In the genomic region with DNA sequence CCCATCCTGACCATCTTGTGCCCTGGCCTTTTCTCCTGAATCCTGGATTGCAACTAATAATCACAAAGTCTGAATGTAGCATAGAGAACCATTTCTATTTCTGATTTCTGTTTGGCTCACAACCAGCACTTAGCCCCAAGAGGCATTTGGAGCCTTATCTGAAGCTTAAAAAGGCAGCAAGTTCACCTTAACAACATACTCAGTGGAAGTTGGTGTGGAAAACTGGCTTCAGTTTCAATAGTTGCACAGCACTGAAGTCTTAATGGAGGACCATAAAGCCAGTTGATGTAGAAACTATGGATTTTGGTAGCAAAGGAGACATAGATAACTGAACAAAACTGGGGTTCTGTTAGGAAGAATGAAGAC, we compare ENCODE assay signal across 12 cellular contexts.
"Had no signal": no experiment of that assay in that cellular context is flagged by ENCODE, and none has a peak within 500 bp of the region (broad histone marks: within the 10 kb centered on the region; RNA-seq: fewer than 3 reads in every experiment).

No MANE protein-coding gene starts in this region.

- DNase-seq: activated CD4-positive, alpha-beta memory T cell treated with anti-CD3 and anti-CD28 coated beads for 36 hours; activated gamma-delta T cell; activated naive CD8-positive, alpha-beta T cell treated with anti-CD3 and anti-CD28 coated beads for 36 hours; activated T-cell treated with anti-CD3 and anti-CD28 coated beads, Interleukin-2, amount 50 U/mL, for 4 hours; gastrocnemius medialis; heart right ventricle; kidney; left ventricle myocardium superior; small intestine; T-helper 9 cell had no signal

- H3K4me1 ChIP-seq: gastrocnemius medialis, heart right ventricle, neural progenitor cell, parathyroid adenoma had no signal

- H3K4me3 ChIP-seq: gastrocnemius medialis, heart right ventricle, neural progenitor cell had no signal

- H3K27ac ChIP-seq: gastrocnemius medialis, heart right ventricle, neural progenitor cell, parathyroid adenoma had no signal

- H3K36me3 ChIP-seq: gastrocnemius medialis, heart right ventricle, neural progenitor cell had no signal

- H3K27me3 ChIP-seq: gastrocnemius medialis, heart right ventricle, neural progenitor cell had no signal

- H3K9me3 ChIP-seq: gastrocnemius medialis had no signal

- ATAC-seq: activated T-cell treated with anti-CD3 and anti-CD28 coated beads, Interleukin-2, amount 50 U/mL, for 4 hours; gastrocnemius medialis; heart right ventricle; left ventricle myocardium superior had no signal
